23 cellular contexts compared by ENCODE assay signal in the genomic region with DNA sequence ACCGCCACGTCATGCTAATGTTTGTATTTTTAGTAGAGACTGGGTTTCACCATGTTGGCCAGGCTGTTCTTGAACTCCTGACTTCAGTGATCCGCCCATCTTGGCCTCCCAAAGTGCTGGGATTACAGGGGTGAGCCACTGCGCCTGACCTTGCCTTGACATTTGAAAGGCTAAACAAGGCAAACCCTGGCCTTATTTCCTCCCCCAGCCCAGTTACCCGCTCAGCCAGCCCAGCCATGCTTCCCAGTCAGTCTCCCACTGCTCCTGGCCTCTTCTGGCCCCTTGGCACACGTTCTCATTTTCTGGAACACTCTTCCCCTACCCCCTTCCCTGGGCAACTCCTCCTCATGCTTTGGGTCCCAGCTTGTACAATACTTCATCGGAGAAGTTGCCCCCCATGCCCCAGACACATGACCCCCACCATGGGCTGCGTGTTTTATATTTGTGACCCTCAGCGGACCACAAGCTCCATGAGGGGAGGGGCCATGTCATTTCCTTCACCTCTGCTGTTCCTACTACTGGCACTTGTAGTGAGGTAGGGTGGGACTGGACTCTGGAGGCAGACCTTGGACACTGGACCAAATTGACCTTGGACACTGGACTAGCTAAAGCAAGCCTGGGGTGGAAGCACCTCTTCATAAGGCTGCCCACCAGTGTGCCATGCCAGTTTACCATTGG.
DNase-seq lines count a peak whose midpoint lies in the region; ATAC-seq, FAIRE-seq and TF ChIP-seq lines count a peak whose summit lies in the region.
"Had no signal": no experiment of that assay in that cellular context is flagged by ENCODE, and none has a peak within 500 bp of the region (broad histone marks: within the 10 kb centered on the region; RNA-seq: fewer than 3 reads in every experiment).

No MANE protein-coding gene starts in this region.

- no peaks in the 10 kb centered on the region for H3K36me3 ChIP-seq in BLaER1 treated with 17β-estradiol and CSF1 and Interleukin-3, amounts not matched to agents 10 nM and 100 nM
- no peaks in the 10 kb centered on the region for H3K36me3 ChIP-seq in KMS-11 (ENCODE audit: insufficient read depth)
- H3K36me3 ChIP-seq: tibial nerve had no signal

- DNase-seq in immature natural killer cell (no peak), posterior vena cava (ENCODE audit: low spot score) (peak; percentile 44), RWPE1 (ENCODE audit: low spot score) (no peak), urothelium cell line (ENCODE audit: low spot score) (no peak)
- DNase-seq: activated CD4-positive, alpha-beta memory T cell treated with anti-CD3 and anti-CD28 coated beads for 36 hours; activated naive CD4-positive, alpha-beta T cell treated with anti-CD3 and anti-CD28 coated beads for 36 hours; anterior cingulate cortex; dermis blood vessel endothelial cell; glutamatergic neuron; kidney glomerular epithelial cell; NCI-H146; NCI-H526 treated with DMSO at 0.1 percent for 48 hours; occipital lobe; retina; stimulated activated CD4-positive, alpha-beta T cell treated with anti-CD3 and anti-CD28 coated beads, Interleukin-4, amount 100 ng/mL, for 4 hours had no signal

- POLR2A ChIA-PET in RWPE1 (lab: Yijun Ruan, JAX; ENCODE audit: low non-redundant PET), result no interaction called here

- CTCF ChIA-PET in RWPE1 (lab: Yijun Ruan, JAX), result no interaction called here

- H3K27ac Mint-ChIP-seq in immature natural killer cell, result no peak overlapping the region
- H3K27ac Mint-ChIP-seq: activated CD4-positive, alpha-beta memory T cell treated with anti-CD3 and anti-CD28 coated beads for 36 hours; activated naive CD4-positive, alpha-beta T cell treated with anti-CD3 and anti-CD28 coated beads for 36 hours; CD4-positive, alpha-beta T cell had no signal

- H3K79me2 ChIP-seq in KMS-11 (ENCODE audit: insufficient read depth, low read depth), result no peaks in the 10 kb centered on the region

- peak overlapping the region in 10 of 11 experiments; percentile 42 to 98 (median 89); a peak in 17 of 22 replicates for H3K4me2 ChIP-seq in BLaER1 treated with 17β-estradiol and CSF1 and Interleukin-3, amounts not matched to agents 10 nM and 100 nM
- H3K4me2 ChIP-seq in KMS-11, result peak overlapping the region; percentile 46

- H2AFZ ChIP-seq in KMS-11 (ENCODE audit: low read depth), result no peak overlapping the region

- peaks cover 0 to 7% (median 0%) of the 10 kb centered on the region in 11 experiments; a peak in 3 of 22 replicates for H4K20me1 ChIP-seq in BLaER1 treated with 17β-estradiol and CSF1 and Interleukin-3, amounts not matched to agents 10 nM and 100 nM
- H4K20me1 ChIP-seq in KMS-11 (ENCODE audit: insufficient read depth), result no peaks in the 10 kb centered on the region

- FAIRE-seq in urothelium cell line (lab: Jason Lieb, UNC), result no peak
- FAIRE-seq: H54 had no signal

- no peak overlapping the region for H3K27ac ChIP-seq in BLaER1 treated with 17β-estradiol and CSF1 and Interleukin-3, amounts not matched to agents 10 nM and 100 nM
- H3K27ac ChIP-seq in KMS-11, result peak overlapping the region; percentile 87; the same call in 1 of the 2 replicates
- H3K27ac ChIP-seq in RWPE1, result no peak overlapping the region
- H3K27ac ChIP-seq: tibial nerve had no signal

- peak overlapping the region in 4 of 5 donors; percentile 24 to 87 (median 57) for H3K4me3 Mint-ChIP-seq in immature natural killer cell
- H3K4me3 Mint-ChIP-seq: activated CD4-positive, alpha-beta memory T cell treated with anti-CD3 and anti-CD28 coated beads for 36 hours; activated naive CD4-positive, alpha-beta T cell treated with anti-CD3 and anti-CD28 coated beads for 36 hours; CD4-positive, alpha-beta T cell had no signal

- peaks cover 0 to 10% (median 0%) of the 10 kb centered on the region in 11 experiments; a peak in 3 of 22 replicates for H3K9me3 ChIP-seq in BLaER1 treated with 17β-estradiol and CSF1 and Interleukin-3, amounts not matched to agents 10 nM and 100 nM (replicated peaks in 1 of 11)
- H3K9me3 ChIP-seq: tibial nerve had no signal

- intact Hi-C loops in posterior vena cava (cut with DNase I), result no loop called here

- no peak overlapping the region for H3K9ac ChIP-seq in BLaER1 treated with 17β-estradiol and CSF1 and Interleukin-3, amounts not matched to agents 10 nM and 100 nM
- H3K9ac ChIP-seq in KMS-11, result no peak overlapping the region

- no peak for ATAC-seq in GM19397 (IDR thresholded peaks at IDR 0.05; ENCODE audit: unreplicated experiment)

- no peaks in the 10 kb centered on the region for H3K36me3 Mint-ChIP-seq in immature natural killer cell
- H3K36me3 Mint-ChIP-seq: activated CD4-positive, alpha-beta memory T cell treated with anti-CD3 and anti-CD28 coated beads for 36 hours had no signal

- H3K4me1 ChIP-seq in BLaER1 treated with 17β-estradiol and CSF1 and Interleukin-3, amounts not matched to agents 10 nM and 100 nM, result peaks cover 66 to 81% (median 74%) of the 10 kb centered on the region in 10 experiments
- H3K4me1 ChIP-seq in KMS-11 (ENCODE audit: low read depth, poor library complexity, severe bottlenecking), result peaks cover 56% of the 10 kb centered on the region

- H3K9me3 Mint-ChIP-seq in immature natural killer cell, result no peaks in the 10 kb centered on the region
- H3K9me3 Mint-ChIP-seq: activated CD4-positive, alpha-beta memory T cell treated with anti-CD3 and anti-CD28 coated beads for 36 hours; activated naive CD4-positive, alpha-beta T cell treated with anti-CD3 and anti-CD28 coated beads for 36 hours; CD4-positive, alpha-beta T cell; stimulated activated naive CD8-positive, alpha-beta T cell treated with anti-CD3 and anti-CD28 coated beads, Interleukin-15, amount 100 ng/mL, for 72 hours had no signal

- no peak overlapping the region for H3K4me3 ChIP-seq in BLaER1 treated with 17β-estradiol and CSF1 and Interleukin-3, amounts not matched to agents 10 nM and 100 nM
- H3K4me3 ChIP-seq in KMS-11 (IDR thresholded peaks at IDR 0.05; ENCODE audit: insufficient read depth, low read depth, low read length), result no peak overlapping the region
- H3K4me3 ChIP-seq: lung, tibial nerve had no signal

- H3K27me3 ChIP-seq in BLaER1 treated with 17β-estradiol and CSF1 and Interleukin-3, amounts not matched to agents 10 nM and 100 nM, result peaks cover 0 to 41% (median 14%) of the 10 kb centered on the region in 11 experiments; a peak in 12 of 22 replicates
- H3K27me3 ChIP-seq in KMS-11 (ENCODE audit: insufficient read depth, low read depth), result no peaks in the 10 kb centered on the region
- H3K27me3 ChIP-seq: tibial nerve had no signal

- TF ChIP-seq CTCF in KMS-11 (conservative IDR thresholded peaks at IDR 0.05; ENCODE audit: low read depth, low read length) (no peak), RWPE1 (conservative IDR thresholded peaks at IDR 0.05; ENCODE audit: low read depth) (no peak)

- peaks cover 8 to 10% (median 9%) of the 10 kb centered on the region in 3 donors for H3K27me3 Mint-ChIP-seq in immature natural killer cell (ENCODE audit: low read depth in 3 of 3)
- H3K27me3 Mint-ChIP-seq: activated CD4-positive, alpha-beta memory T cell treated with anti-CD3 and anti-CD28 coated beads for 36 hours; CD4-positive, alpha-beta T cell had no signal

- peaks cover 26 to 30% of the 10 kb centered on the region in 2 donors for H3K4me1 Mint-ChIP-seq in immature natural killer cell
